13 cellular contexts compared by ENCODE assay signal in the genomic region with DNA sequence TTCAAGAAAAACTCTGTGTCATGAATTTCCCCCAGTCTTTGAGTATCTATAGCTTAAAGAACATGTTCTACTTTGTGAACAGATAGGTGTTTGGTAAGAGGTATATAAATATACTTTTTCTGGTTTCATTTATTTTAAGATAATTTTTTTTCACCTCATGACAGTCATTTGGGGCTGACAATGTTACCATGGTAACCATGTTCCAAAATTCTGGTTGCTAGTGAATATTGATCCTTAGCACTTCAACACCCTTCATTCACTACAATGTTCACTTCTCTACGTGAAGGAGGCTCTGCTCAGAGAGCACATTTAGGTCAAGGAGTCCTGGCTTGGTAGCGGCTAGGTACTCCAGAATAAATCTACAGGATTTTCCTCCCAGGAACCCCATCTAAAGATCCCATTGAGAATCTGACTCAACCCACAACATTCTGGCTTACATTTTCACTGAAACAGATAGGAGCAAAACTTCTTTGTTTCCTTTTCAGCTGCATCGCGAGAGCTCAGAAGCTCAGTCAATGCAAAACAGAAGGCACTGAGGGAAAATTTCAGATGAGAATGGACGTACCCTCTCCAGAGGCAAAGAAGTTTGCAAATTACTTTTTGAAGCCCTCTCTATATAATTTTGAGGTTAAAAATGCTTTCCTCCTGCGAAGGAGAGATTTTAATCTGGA.
DNase-seq lines count a peak whose midpoint lies in the region; ATAC-seq, FAIRE-seq and TF ChIP-seq lines count a peak whose summit lies in the region.
"Had no signal": no experiment of that assay in that cellular context is flagged by ENCODE, and none has a peak within 500 bp of the region (broad histone marks: within the 10 kb centered on the region; RNA-seq: fewer than 3 reads in every experiment).

No MANE protein-coding gene starts in this region.

- no TSS peak for BruUV-seq in PC-9 (replicated peaks; lab: Mats Ljungman, UMichigan)

- no peak overlapping the region for H4K12ac ChIP-seq in trophoblast cell (ENCODE audit: low read depth, low read length)

- CTCF ChIA-PET in CD8-positive, alpha-beta memory T cell (lab: Charles Lee) = no interaction called here
- CTCF ChIA-PET in PC-9 (lab: Charles Lee) = interaction anchor here (0.6 to 1.0 kb wide), 2 partner anchors 11 to 75 kb away, joined by 3 read pairs; no protein-coding TSS in a partner anchor

- H3F3A ChIP-seq in PC-9 (ENCODE audit: insufficient read depth, low read depth) = peaks cover 36% of the 10 kb centered on the region

- no peak for DNase-seq in CD8-positive, alpha-beta memory T cell
- DNase-seq in PC-9 = no peak
- no peak for DNase-seq in endodermal cell
- peak in 1 of 2 donors; percentile 14 for DNase-seq in trophoblast cell
- no peak for DNase-seq in D721Med (ENCODE audit: insufficient read length, low spot score)
- no peak for DNase-seq in erythroblast (lab: John Stamatoyannopoulos, UW)
- DNase-seq: activated naive CD8-positive, alpha-beta T cell treated with anti-CD3 and anti-CD28 coated beads, Interleukin-2, amount 10 ng/mL, durations not matched to agents 7 days and 5 days; NCI-H1048; NK-92 treated with Interleukin-12 subunit alpha and Interleukin-12 subunit beta, amount 100 ng/mL, for 24 hours; upper lobe of left lung had no signal

- intact Hi-C loops in PC-9 (cut with micrococcal nuclease; ENCODE audit: unreplicated experiment) = no loop called here

- peaks cover 0 to 4% (median 0%) of the 10 kb centered on the region in 3 donors for H3K36me3 Mint-ChIP-seq in CD8-positive, alpha-beta memory T cell
- H3K36me3 Mint-ChIP-seq in endodermal cell (ENCODE audit: low read depth) = no peaks in the 10 kb centered on the region

- TF ChIP-seq POLR2A in erythroblast (IDR thresholded peaks at IDR 0.05; ENCODE audit: low read length) = no peak

- no peaks in the 10 kb centered on the region for H3K4me1 ChIP-seq in CD8-positive, alpha-beta memory T cell (ENCODE audit: insufficient read depth, low read length)
- H3K4me1 ChIP-seq in PC-9 (replicated peaks; ENCODE audit: insufficient read depth) (peaks cover 62% of the 10 kb centered on the region), endodermal cell (ENCODE audit: control insufficient read depth, insufficient read depth, low read length) (no peaks in the 10 kb centered on the region), trophoblast cell (ENCODE audit: control insufficient read depth in 1 of 2, insufficient read depth in 2 of 2, low read length in 2 of 2) (peaks cover 9 to 18% of the 10 kb centered on the region in 2 experiments)

- no peak for TF ChIP-seq CTCF in PC-9 (conservative IDR thresholded peaks at IDR 0.05)
- no peak for TF ChIP-seq CTCF in endodermal cell (conservative IDR thresholded peaks at IDR 0.05)
- TF ChIP-seq CTCF in D721Med (IDR thresholded peaks at IDR 0.05; ENCODE audit: insufficient read depth, missing control alignments) = no peak

- no peaks in the 10 kb centered on the region for H3K9me3 Mint-ChIP-seq in CD8-positive, alpha-beta memory T cell
- no peaks in the 10 kb centered on the region for H3K9me3 Mint-ChIP-seq in endodermal cell
- H3K9me3 Mint-ChIP-seq: activated naive CD8-positive, alpha-beta T cell treated with anti-CD3 and anti-CD28 coated beads, Interleukin-2, amount 10 ng/mL, durations not matched to agents 7 days and 5 days had no signal

- no peak for FAIRE-seq in D721Med (lab: Jason Lieb, UNC)
- FAIRE-seq: H1 had no signal

- ATAC-seq in GM19035 (IDR thresholded peaks at IDR 0.05; ENCODE audit: unreplicated experiment) (no peak), GM21576 (IDR thresholded peaks at IDR 0.05; ENCODE audit: unreplicated experiment) (no peak)

- H2AK5ac ChIP-seq in trophoblast cell (ENCODE audit: low read length) = no peak overlapping the region

- H3K14ac ChIP-seq in trophoblast cell (ENCODE audit: low read length) = no peak overlapping the region

- H2AFZ ChIP-seq in PC-9 = peak overlapping the region; percentile 48; the same call in 1 of the 2 replicates
- H2AFZ ChIP-seq in trophoblast cell (ENCODE audit: insufficient read depth, low read length, poor library complexity) = peak overlapping the region; percentile 85

- no peaks in the 10 kb centered on the region for H3K9me2 ChIP-seq in PC-9 (ENCODE audit: insufficient read depth)

- H3K4ac ChIP-seq in trophoblast cell (ENCODE audit: low read depth, low read length) = no peak overlapping the region

- WGBS in endodermal cell (ENCODE audit: insufficient coverage in 1 of 2, insufficient read length in 1 of 2), 2 experiments = 90 to 94% methylated on average over 5 to 6 of the region's 6 CpGs
- WGBS in trophoblast cell (ENCODE audit: extremely low coverage, insufficient coverage, insufficient read length) = no CpG with 5 or more reads among the region's 6 CpGs

- H3K4me3 Mint-ChIP-seq in CD8-positive, alpha-beta memory T cell = peak overlapping the region in 2 of 7 donors; percentile 26 to 64
- no peak overlapping the region for H3K4me3 Mint-ChIP-seq in endodermal cell
- H3K4me3 Mint-ChIP-seq: activated naive CD8-positive, alpha-beta T cell treated with anti-CD3 and anti-CD28 coated beads, Interleukin-2, amount 10 ng/mL, durations not matched to agents 7 days and 5 days had no signal

- H3K79me1 ChIP-seq in trophoblast cell (ENCODE audit: low read length) = peaks cover 16% of the 10 kb centered on the region

- no peak overlapping the region for H3K4me3 ChIP-seq in CD8-positive, alpha-beta memory T cell (ENCODE audit: low read length)
- H3K4me3 ChIP-seq in PC-9 = no peak overlapping the region
- no peak overlapping the region for H3K4me3 ChIP-seq in endodermal cell (ENCODE audit: low read length)
- H3K4me3 ChIP-seq in trophoblast cell (ENCODE audit: low read depth, low read length) = no peak overlapping the region
- H3K4me3 ChIP-seq: upper lobe of left lung had no signal

- peak overlapping the region; percentile 90 for H4K8ac ChIP-seq in trophoblast cell (ENCODE audit: low read depth, low read length)

- H3K4me2 ChIP-seq in PC-9 (peak overlapping the region; percentile 66), trophoblast cell (ENCODE audit: low read length) (no peak overlapping the region)

- no peaks in the 10 kb centered on the region for H4K20me1 ChIP-seq in PC-9 (ENCODE audit: insufficient read depth)

- no peak overlapping the region for H3K27ac ChIP-seq in CD8-positive, alpha-beta memory T cell (ENCODE audit: low read depth, low read length)
- H3K27ac ChIP-seq in PC-9 (peak overlapping the region; percentile 76), endodermal cell (ENCODE audit: low read depth, low read length) (no peak overlapping the region), trophoblast cell (ENCODE audit: low read depth, low read length) (peak overlapping the region; percentile 74)

- H2BK120ac ChIP-seq in trophoblast cell (ENCODE audit: insufficient read depth, low read length, poor library complexity) = peak overlapping the region; percentile 95

- no peaks in the 10 kb centered on the region for H3K9me3 ChIP-seq in CD8-positive, alpha-beta memory T cell (ENCODE audit: low read length)
- H3K9me3 ChIP-seq in PC-9 (ENCODE audit: insufficient read depth, low read depth) (no peaks in the 10 kb centered on the region), endodermal cell (ENCODE audit: control insufficient read depth, low read length) (no peaks in the 10 kb centered on the region), trophoblast cell (ENCODE audit: insufficient read depth, low read depth, low read length) (no peaks in the 10 kb centered on the region)
- H3K9me3 ChIP-seq: upper lobe of left lung had no signal

- POLR2A ChIA-PET in CD8-positive, alpha-beta memory T cell (lab: Charles Lee) = no interaction called here
- POLR2A ChIA-PET in PC-9 (lab: Charles Lee; ENCODE audit: unreplicated experiment) = interaction anchor here (0.6 to 0.7 kb wide), 2 partner anchors 9 to 13 kb away, joined by 3 read pairs; no protein-coding TSS in a partner anchor

- H3K27me3 ChIP-seq in CD8-positive, alpha-beta memory T cell (ENCODE audit: insufficient read depth, low read length, poor library complexity, severe bottlenecking) = no peaks in the 10 kb centered on the region
- H3K27me3 ChIP-seq in PC-9 (ENCODE audit: insufficient read depth, low read depth) (no peaks in the 10 kb centered on the region), endodermal cell (ENCODE audit: control insufficient read depth, insufficient read depth, low read length, poor library complexity, severe bottlenecking) (no peaks in the 10 kb centered on the region), trophoblast cell (ENCODE audit: insufficient read depth, low read length) (no peaks in the 10 kb centered on the region)
- H3K27me3 ChIP-seq: upper lobe of left lung had no signal

- peak overlapping the region; percentile 99 for H2BK12ac ChIP-seq in trophoblast cell (ENCODE audit: low read length)

- H3K23ac ChIP-seq in trophoblast cell (ENCODE audit: low read length) = no peak overlapping the region

- H3K18ac ChIP-seq in trophoblast cell (ENCODE audit: low read length) = no peak overlapping the region

- peaks cover 9 to 47% (median 20%) of the 10 kb centered on the region in 3 donors for H3K4me1 Mint-ChIP-seq in CD8-positive, alpha-beta memory T cell
- H3K4me1 Mint-ChIP-seq in endodermal cell = peaks cover 11% of the 10 kb centered on the region

- H3K79me2 ChIP-seq in PC-9 (ENCODE audit: low read depth) (no peaks in the 10 kb centered on the region), trophoblast cell (ENCODE audit: control insufficient read depth, insufficient read depth, low read length, poor library complexity) (no peaks in the 10 kb centered on the region)

- H3K9ac ChIP-seq in endodermal cell (ENCODE audit: extremely low read depth, low read length, poor library complexity, severe bottlenecking) = no peak overlapping the region
- no peak overlapping the region for H3K9ac ChIP-seq in trophoblast cell (ENCODE audit: low read length)

- H2BK5ac ChIP-seq in trophoblast cell (ENCODE audit: low read depth, low read length, poor library complexity) = peak overlapping the region; percentile 34

- H4K91ac ChIP-seq in trophoblast cell (ENCODE audit: low read depth, low read length) = peak overlapping the region; percentile 93

- no peaks in the 10 kb centered on the region for H3K27me3 Mint-ChIP-seq in CD8-positive, alpha-beta memory T cell
- H3K27me3 Mint-ChIP-seq in endodermal cell (ENCODE audit: insufficient read depth) = peaks cover 2% of the 10 kb centered on the region
- H3K27me3 Mint-ChIP-seq: activated naive CD8-positive, alpha-beta T cell treated with anti-CD3 and anti-CD28 coated beads, Interleukin-2, amount 10 ng/mL, durations not matched to agents 7 days and 5 days had no signal

- H3K27ac Mint-ChIP-seq in CD8-positive, alpha-beta memory T cell = peak overlapping the region in 5 of 8 donors; percentile 10 to 56 (median 36)
- H3K27ac Mint-ChIP-seq in endodermal cell = peak overlapping the region; percentile 71
- H3K27ac Mint-ChIP-seq: activated naive CD8-positive, alpha-beta T cell treated with anti-CD3 and anti-CD28 coated beads, Interleukin-2, amount 10 ng/mL, durations not matched to agents 7 days and 5 days had no signal

- H3K36me3 ChIP-seq in CD8-positive, alpha-beta memory T cell (ENCODE audit: insufficient read depth, low read length) = no peaks in the 10 kb centered on the region
- no peaks in the 10 kb centered on the region for H3K36me3 ChIP-seq in PC-9 (ENCODE audit: low read depth)
- no peaks in the 10 kb centered on the region for H3K36me3 ChIP-seq in endodermal cell (ENCODE audit: control insufficient read depth, insufficient read depth, low read length)
- H3K36me3 ChIP-seq in trophoblast cell (ENCODE audit: control insufficient read depth in 1 of 2, insufficient read depth in 2 of 2, low read length in 2 of 2) = no peaks in the 10 kb centered on the region
- H3K36me3 ChIP-seq: upper lobe of left lung had no signal

Comparison
In these comparisons a context has a peak if more than half of its experiments do, and no peak if none do; other contexts are left out.
1. H3K27ac ChIP-seq: peak in PC-9 (single experiment) and trophoblast cell (single experiment); none in CD8-positive, alpha-beta memory T cell (single experiment) and endodermal cell (single experiment).